28 cellular contexts compared by ENCODE assay signal in the genomic region with DNA sequence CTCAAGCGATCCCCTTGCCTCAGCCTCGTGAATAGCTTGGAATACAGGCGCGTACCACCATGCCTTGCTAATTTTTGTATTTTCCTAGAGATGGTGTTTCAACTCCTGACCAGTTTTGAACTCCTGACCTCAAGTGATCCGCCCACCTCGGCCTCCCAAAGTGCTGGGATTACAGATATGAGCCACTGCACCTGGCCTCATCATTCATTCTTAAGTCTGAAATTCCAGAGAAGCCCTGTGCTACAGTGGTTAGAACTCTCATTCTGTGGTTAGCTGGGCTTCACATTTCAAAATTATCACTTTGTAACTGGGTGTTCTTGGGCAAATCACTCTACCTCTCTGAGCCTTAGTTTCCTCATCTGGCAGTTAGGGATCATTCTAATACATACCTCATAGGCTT.
"Had no signal": no experiment of that assay in that cellular context is flagged by ENCODE, and none has a peak within 500 bp of the region (broad histone marks: within the 10 kb centered on the region; RNA-seq: fewer than 3 reads in every experiment).

No MANE protein-coding gene starts in this region.

- ATAC-seq: activated CD4-positive, alpha-beta T cell treated with anti-CD3 and anti-CD28 coated beads for 36 hours; activated naive CD4-positive, alpha-beta T cell treated with anti-CD3 and anti-CD28 coated beads, Interleukin-2, amount 50 U/mL, for 72 hours; activated T-helper 17 cell treated with anti-CD3 and anti-CD28 coated beads, Interleukin-2, amount 50 U/mL, for 72 hours; effector memory CD8-positive, alpha-beta T cell; gastroesophageal sphincter; heart right ventricle; left lung; natural killer cell; pancreas; psoas muscle; stimulated activated memory B cell treated with anti-CD40 and anti-IgM and Interleukin-4, amounts not matched to agents 10 μg/mL and 1 μg/mL and 100 μg/mL, for 72 hours had no signal

- H3K4me3 ChIP-seq: colonic mucosa, dorsolateral prefrontal cortex, esophagus muscularis mucosa, gastroesophageal sphincter, heart right ventricle, left lung, lung, pancreas, psoas muscle, right lobe of liver, stomach, suprapubic skin, tibial nerve had no signal

- H3K36me3 ChIP-seq: colonic mucosa, esophagus muscularis mucosa, gastroesophageal sphincter, heart right ventricle, left lung, neutrophil, pancreas, right lobe of liver, stomach, suprapubic skin, tibial nerve had no signal

- DNase-seq: activated B cell treated with CpG ODN at 0.5 μM for 24 hours; activated CD4-positive, alpha-beta T cell treated with anti-CD3 and anti-CD28 coated beads for 36 hours; activated CD4-positive, alpha-beta T cell treated with anti-CD3 and anti-CD28 coated beads, Interleukin-2, amount 50 U/mL, for 4 hours; activated CD8-positive, alpha-beta memory T cell treated with anti-CD3 and anti-CD28 coated beads for 24 hours; activated CD8-positive, alpha-beta memory T cell treated with anti-CD3 and anti-CD28 coated beads, Interleukin-2, amount 50 U/mL, for 4 hours; activated T-cell treated with anti-CD3 and anti-CD28 coated beads, Interleukin-2, amount 50 U/mL, for 24 hours; colonic mucosa; dorsolateral prefrontal cortex; effector memory CD8-positive, alpha-beta T cell; heart right ventricle; kidney; left lung; natural killer cell; psoas muscle; right lobe of liver; small intestine; stimulated activated CD4-positive, alpha-beta T cell treated with anti-CD3 and anti-CD28 coated beads, Interleukin-2, amount 100 ng/mL, for 24 hours; stomach had no signal

- H3K27ac ChIP-seq: colonic mucosa, esophagus muscularis mucosa, gastroesophageal sphincter, heart right ventricle, left lung, neutrophil, pancreas, psoas muscle, right lobe of liver, stomach, suprapubic skin had no signal

- H3K4me1 ChIP-seq: colonic mucosa, left lung, pancreas, right lobe of liver had no signal

- H3K27me3 ChIP-seq: right lobe of liver had no signal

- H3K9me3 ChIP-seq: colonic mucosa, esophagus muscularis mucosa, gastroesophageal sphincter, heart right ventricle, left lung, neutrophil, pancreas, psoas muscle, right lobe of liver, stomach, suprapubic skin, tibial nerve had no signal
